ENCODE assay signal across 1 cellular context in genomic region chr6:7541175-7542064, GRCh38.
A peak's percentile ranks its signal among the peaks of the same experiment; 100 is the strongest.
TF ChIP-seq lines count a peak whose summit lies in the region.

Gene DSP, plus strand, starts transcription at chr6:7541671. Its CDS starts 245 bp downstream, at chr6:7541916.

TF ChIP-seq in H1, 55 proteins besides CTCF, POLR2A, EP300 and RAD21:
- TF ChIP-seq TBP (IDR thresholded peaks at IDR 0.05; ENCODE audit: low read depth, low read length) = peak; percentile 21; the same call in 1 of the 2 replicates
- TF ChIP-seq TAF7 (optimal IDR thresholded peaks at IDR 0.05; ENCODE audit: borderline replicate concordance, low read depth, low read length) = peak; percentile 41
- TF ChIP-seq PHF8 (conservative IDR thresholded peaks at IDR 0.05; ENCODE audit: low read depth, low read length) = 0 out of 2 replicates have a peak, but pooled peaks have one; percentile 30
- TF ChIP-seq SUZ12 (IDR thresholded peaks at IDR 0.05; ENCODE audit: low read length) = peak; percentile 32; the same call in 1 of the 2 replicates
- TF ChIP-seq KDM4A (IDR thresholded peaks at IDR 0.05; ENCODE audit: low read depth, low read length, severe bottlenecking) = peak; percentile 85
- TF ChIP-seq POLR2AphosphoS5 (IDR thresholded peaks at IDR 0.05; ENCODE audit: low read depth, low read length) = peak; percentile 66
- TF ChIP-seq ZNF274 (IDR thresholded peaks at IDR 0.05; ENCODE audit: borderline replicate concordance, extremely low read depth, low read length) = no peak
- TF ChIP-seq CHD1 (IDR thresholded peaks at IDR 0.05; ENCODE audit: low read depth, low read length) = no peak
- TF ChIP-seq SAP30 (IDR thresholded peaks at IDR 0.05; ENCODE audit: insufficient read depth, insufficient replicate concordance, low read length) = no peak
- 0 out of 4 replicates have a peak, but pooled peaks of 1 of the 2 experiments have one; percentile 17 for TF ChIP-seq HDAC2 (IDR thresholded peaks at IDR 0.05; ENCODE audit: borderline replicate concordance in 1 of 2, low read depth in 2 of 2, low read length in 2 of 2)
- no peak for TF ChIP-seq HDAC6 (IDR thresholded peaks at IDR 0.05; ENCODE audit: low read depth, low read length)
- peak; percentile 43; the same call in 1 of the 2 replicates for TF ChIP-seq CHD2 (IDR thresholded peaks at IDR 0.05; ENCODE audit: low read length)
- TF ChIP-seq MAX (IDR thresholded peaks at IDR 0.05) = peak; percentile 52
- 0 out of 2 replicates have a peak, but pooled peaks have one; percentile 18 for TF ChIP-seq E2F6 (IDR thresholded peaks at IDR 0.05)
- peak; percentile 60 for TF ChIP-seq TAF1 (IDR thresholded peaks at IDR 0.05; ENCODE audit: low read depth, low read length)
- TF ChIP-seq RBBP5 (IDR thresholded peaks at IDR 0.05; ENCODE audit: borderline replicate concordance, low read depth, low read length) = peak; percentile 86; the same call in 1 of the 2 replicates
- no peak for TF ChIP-seq EZH2 (IDR thresholded peaks at IDR 0.05; ENCODE audit: low read depth, low read length, severe bottlenecking)
- TF ChIP-seq ASH2L (IDR thresholded peaks at IDR 0.05; ENCODE audit: low read length) = peak; percentile 18
